ENCODE assay signal across 9 cellular contexts in the genomic region with DNA sequence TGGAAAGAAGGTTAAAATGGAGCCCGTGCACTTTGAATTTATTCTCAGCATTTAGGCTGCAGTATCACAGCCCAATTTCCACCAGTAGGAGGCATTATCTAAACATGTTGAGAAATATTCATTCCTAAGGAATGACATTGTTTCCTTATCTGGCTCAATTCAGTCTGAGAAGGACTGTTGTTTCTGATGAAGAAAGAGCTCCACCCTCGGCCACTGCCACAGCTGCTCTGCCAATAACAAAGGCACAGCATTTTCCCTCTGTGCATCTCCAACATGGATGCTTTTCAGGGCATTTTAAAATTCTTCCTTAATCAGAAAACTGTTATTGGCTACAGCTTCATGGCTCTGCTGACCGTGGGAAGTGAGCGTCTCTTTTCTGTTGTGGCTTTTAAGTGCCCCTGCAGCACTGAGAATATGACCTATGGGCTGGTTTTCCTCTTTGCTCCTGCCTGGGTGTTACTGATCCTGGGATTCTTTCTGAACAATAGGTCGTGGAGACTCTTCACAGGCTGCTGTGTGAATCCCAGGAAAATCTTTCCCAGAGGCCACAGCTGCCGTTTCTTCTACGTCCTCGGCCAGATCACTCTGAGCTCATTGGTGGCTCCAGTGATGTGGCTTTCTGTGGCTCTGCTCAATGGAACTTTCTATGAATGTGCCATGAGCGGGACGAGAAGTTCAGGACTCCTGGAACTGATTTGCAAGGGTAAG. TPM values are rescaled to one million over a fixed set of nuclear protein-coding genes. Genes with fewer than 3 reads are reported as not detected.
DNase-seq lines count a peak whose midpoint lies in the region; ATAC-seq and TF ChIP-seq lines count a peak whose summit lies in the region.
"Had no signal": no experiment of that assay in that cellular context is flagged by ENCODE, and none has a peak within 500 bp of the region (broad histone marks: within the 10 kb centered on the region; RNA-seq: fewer than 3 reads in every experiment).

A gene with protein sequence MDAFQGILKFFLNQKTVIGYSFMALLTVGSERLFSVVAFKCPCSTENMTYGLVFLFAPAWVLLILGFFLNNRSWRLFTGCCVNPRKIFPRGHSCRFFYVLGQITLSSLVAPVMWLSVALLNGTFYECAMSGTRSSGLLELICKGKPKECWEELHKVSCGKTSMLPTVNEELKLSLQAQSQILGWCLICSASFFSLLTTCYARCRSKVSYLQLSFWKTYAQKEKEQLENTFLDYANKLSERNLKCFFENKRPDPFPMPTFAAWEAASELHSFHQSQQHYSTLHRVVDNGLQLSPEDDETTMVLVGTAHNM (plus strand): TSS at position 216 of the 708 bp plus-strand sequence. CDS start 58 bp downstream, at position 274.

- no peak within 1 kb of the TSS for H2AFZ ChIP-seq in PC-9

- no peaks in the 10 kb centered on the region for H3K9me3 ChIP-seq in PC-9 (ENCODE audit: insufficient read depth, low read depth)

- H3K79me2 ChIP-seq in PC-9 (ENCODE audit: low read depth): no peaks in the 10 kb centered on the region

- no peak within 1 kb of the TSS for H3K4me3 ChIP-seq in PC-9

- no peaks in the 10 kb centered on the region for H3K4me1 Mint-ChIP-seq in nephron progenitor cell

- ATAC-seq in esophagus mucosa: peak; percentile 88
- no peak for ATAC-seq in GM21381 (IDR thresholded peaks at IDR 0.05; ENCODE audit: unreplicated experiment)

- intact Hi-C loops in PC-9 (cut with micrococcal nuclease; ENCODE audit: unreplicated experiment): no loop called here

- no peak within 1 kb of the TSS for H3K27ac ChIP-seq in PC-9

- peaks cover 19% of the 10 kb centered on the region for H3K9me3 Mint-ChIP-seq in nephron progenitor cell
- H3K9me3 Mint-ChIP-seq: T-helper 1 cell treated with Interleukin-12 subunit alpha and Interleukin-12 subunit beta and Interleukin-4 antibody, amounts not matched to agents 30 μg/mL and 1 μg/mL, for 36 hours had no signal

- H3K36me3 ChIP-seq in PC-9 (ENCODE audit: low read depth): no peaks in the 10 kb centered on the region

- no peaks in the 10 kb centered on the region for H3F3A ChIP-seq in PC-9 (ENCODE audit: insufficient read depth, low read depth)

- BruUV-seq in PC-9 (replicated peaks; lab: Mats Ljungman, UMichigan): no TSS peak

- no peaks in the 10 kb centered on the region for H3K27me3 Mint-ChIP-seq in nephron progenitor cell (ENCODE audit: low read depth, poor library complexity)

- CTCF ChIA-PET in PC-9 (lab: Charles Lee): interaction anchor here (0.5 to 1.2 kb wide), 5 partner anchors 60 to 938 kb away, joined by 3 to 5 read pairs (median 3); a partner anchor contains a TSS

- no peaks in the 10 kb centered on the region for H4K20me1 ChIP-seq in PC-9 (ENCODE audit: insufficient read depth)

- H3K27me3 ChIP-seq in PC-9 (ENCODE audit: insufficient read depth, low read depth): no peaks in the 10 kb centered on the region

- DNase-seq in PC-9 (peak in 1 of 2 experiments; percentile 76), nephron progenitor cell (no peak), COLO668 (lab: John Stamatoyannopoulos, UW; ENCODE audit: unreplicated experiment) (no peak), mesenteric fat pad (ENCODE audit: low spot score) (no peak), SKM-1 treated with dmso at 0.1 percent for 144 hours (lab: John Stamatoyannopoulos, UW; ENCODE audit: unreplicated experiment) (no peak)

- TF ChIP-seq CTCF in GM12874 (IDR thresholded peaks at IDR 0.05; ENCODE audit: insufficient read depth, low read depth, low read length): 0 out of 2 replicates have a peak, but pooled peaks have one; percentile 16
- TF ChIP-seq CTCF in PC-9 (conservative IDR thresholded peaks at IDR 0.05): peak; percentile 72
- peak; percentile 27 for TF ChIP-seq CTCF in nephron progenitor cell (IDR thresholded peaks at IDR 0.05)

- peak within 1 kb of the TSS; percentile 84 for H3K27ac Mint-ChIP-seq in nephron progenitor cell
- H3K27ac Mint-ChIP-seq: T-helper 1 cell treated with Interleukin-12 subunit alpha and Interleukin-12 subunit beta and Interleukin-4 antibody, amounts not matched to agents 30 μg/mL and 1 μg/mL, for 36 hours had no signal

- POLR2A ChIA-PET in PC-9 (lab: Charles Lee; ENCODE audit: unreplicated experiment): interaction anchor here (0.5 to 0.9 kb wide), 4 partner anchors 15 to 233 kb away, joined by 3 to 6 read pairs (median 4); no protein-coding TSS in a partner anchor

- no peak within 1 kb of the TSS for H3K4me2 ChIP-seq in PC-9

- no peaks in the 10 kb centered on the region for H3K4me1 ChIP-seq in PC-9 (replicated peaks; ENCODE audit: insufficient read depth)

- H3K4me3 Mint-ChIP-seq in nephron progenitor cell: no peak within 1 kb of the TSS
- H3K4me3 Mint-ChIP-seq: T-helper 1 cell treated with Interleukin-12 subunit alpha and Interleukin-12 subunit beta and Interleukin-4 antibody, amounts not matched to agents 30 μg/mL and 1 μg/mL, for 36 hours had no signal

- H3K9me2 ChIP-seq in PC-9 (ENCODE audit: insufficient read depth): no peaks in the 10 kb centered on the region

- H3K36me3 Mint-ChIP-seq in nephron progenitor cell (ENCODE audit: low read depth): no peaks in the 10 kb centered on the region

RNA-seq across cellular contexts. Expression of the gene that starts here (rescaled TPM):
- total RNA-seq in PC-9 (2021): not detected in 2 replicates
- 0.12 TPM for total RNA-seq in esophagus mucosa
- 2.8 TPM for total RNA-seq in mesenteric fat pad

Comparison
In these comparisons a context has a peak if more than half of its experiments do, and no peak if none do; other contexts are left out.
1. Peak in ATAC-seq in esophagus mucosa; RNA of the gene not detected or under 1 TPM.
2. CTCF ChIP-seq: peak in every context shown above with its lines; median percentile 72 in PC-9; 27 in nephron progenitor cell; 16 in GM12874.